14 cellular contexts compared by ENCODE assay signal in genomic region chr19:2446390-2446789, GRCh38. TPM values are rescaled to one million over a fixed set of nuclear protein-coding genes. Genes with fewer than 3 reads are reported as not detected.
A peak's percentile ranks its signal among the peaks of the same experiment; 100 is the strongest.
DNase-seq lines count a peak whose midpoint lies in the region; ATAC-seq and TF ChIP-seq lines count a peak whose summit lies in the region.
"Had no signal": no experiment of that assay in that cellular context is flagged by ENCODE, and none has a peak within 500 bp of the region (broad histone marks: within the 10 kb centered on the region; RNA-seq: fewer than 3 reads in every experiment).

No MANE protein-coding gene starts in this region.

- H3K9ac ChIP-seq in OCI-LY3 (ENCODE audit: low read length): peak overlapping the region; percentile 1; the same call in 1 of the 2 replicates

- H3K4me1 Mint-ChIP-seq in activated naive CD4-positive, alpha-beta T cell treated with anti-CD3 and anti-CD28 coated beads for 36 hours (ENCODE audit: low read depth): peaks cover 20% of the 10 kb centered on the region
- peaks cover 7% of the 10 kb centered on the region for H3K4me1 Mint-ChIP-seq in central memory CD8-positive, alpha-beta T cell
- peaks cover 19% of the 10 kb centered on the region for H3K4me1 Mint-ChIP-seq in stimulated activated naive CD8-positive, alpha-beta T cell treated with anti-CD3 and anti-CD28 coated beads, Interleukin-15, Interleukin-2, amounts not matched to agents 100 ng/mL and 50 ng/mL, for 24 hours (ENCODE audit: low read depth)

- no peak overlapping the region for H3K27ac Mint-ChIP-seq in activated naive CD4-positive, alpha-beta T cell treated with anti-CD3 and anti-CD28 coated beads for 36 hours
- peak overlapping the region; percentile 91 for H3K27ac Mint-ChIP-seq in central memory CD8-positive, alpha-beta T cell (ENCODE audit: low read depth)
- peak overlapping the region; percentile 16 for H3K27ac Mint-ChIP-seq in stimulated activated naive CD8-positive, alpha-beta T cell treated with anti-CD3 and anti-CD28 coated beads, Interleukin-15, Interleukin-2, amounts not matched to agents 100 ng/mL and 50 ng/mL, for 24 hours

- H2AFZ ChIP-seq in OCI-LY3 (ENCODE audit: low read depth, low read length): no peak overlapping the region

- peaks cover 23% of the 10 kb centered on the region for H3K4me1 ChIP-seq in OCI-LY3 (ENCODE audit: low read length)
- H3K4me1 ChIP-seq: adrenal gland had no signal

- no peaks in the 10 kb centered on the region for H3K9me3 Mint-ChIP-seq in activated naive CD4-positive, alpha-beta T cell treated with anti-CD3 and anti-CD28 coated beads for 36 hours
- no peaks in the 10 kb centered on the region for H3K9me3 Mint-ChIP-seq in central memory CD8-positive, alpha-beta T cell
- no peaks in the 10 kb centered on the region for H3K9me3 Mint-ChIP-seq in stimulated activated naive CD8-positive, alpha-beta T cell treated with anti-CD3 and anti-CD28 coated beads, Interleukin-15, Interleukin-2, amounts not matched to agents 100 ng/mL and 50 ng/mL, for 24 hours

- CTCF ChIA-PET in activated naive CD4-positive, alpha-beta T cell treated with anti-CD3 and anti-CD28 coated beads for 36 hours (lab: Charles Lee): interaction anchor here (0.5 kb wide), 2 partner anchors 222 to 335 kb away, joined by 3 to 5 read pairs; no protein-coding TSS in a partner anchor

- H3K9me3 ChIP-seq in OCI-LY3 (ENCODE audit: insufficient read depth, low read length): no peaks in the 10 kb centered on the region
- H3K9me3 ChIP-seq: adrenal gland had no signal

- peaks cover 100% of the 10 kb centered on the region for H3K79me2 ChIP-seq in OCI-LY3 (ENCODE audit: low read length)

- peak; percentile 67 for DNase-seq in activated naive CD4-positive, alpha-beta T cell treated with anti-CD3 and anti-CD28 coated beads for 36 hours
- no peak for DNase-seq in activated naive CD4-positive, alpha-beta T cell treated with anti-CD3 and anti-CD28 coated beads, Interleukin-2, amount 50 U/mL, for 16 hours
- no peak for DNase-seq in central memory CD8-positive, alpha-beta T cell (ENCODE audit: low spot score in 2 of 2)
- no peak for DNase-seq in DMS79 treated with DMSO at 0.1 percent for 48 hours (lab: John Stamatoyannopoulos, UW)
- DNase-seq in stimulated activated CD4-positive, alpha-beta T cell treated with anti-CD3 and anti-CD28 coated beads, Interleukin-4, amount 100 ng/mL, for 24 hours: no peak
- DNase-seq: adrenal gland, AML-193, erythroblast, left cardiac atrium had no signal

- peak overlapping the region; percentile 58 for H3K4me3 ChIP-seq in OCI-LY3 (ENCODE audit: low read length)
- H3K4me3 ChIP-seq: adrenal gland, SK-N-MC, skin epidermis had no signal

- peak; percentile 56 for ATAC-seq in central memory CD8-positive, alpha-beta T cell (replicated peaks; ENCODE audit: extremely low read depth, poor library complexity, severe bottlenecking)
- ATAC-seq in GM19397 (IDR thresholded peaks at IDR 0.05; ENCODE audit: unreplicated experiment): no peak
- ATAC-seq: left cardiac atrium had no signal

- peak overlapping the region; percentile 52 for H3K4me3 Mint-ChIP-seq in activated naive CD4-positive, alpha-beta T cell treated with anti-CD3 and anti-CD28 coated beads for 36 hours
- H3K4me3 Mint-ChIP-seq in central memory CD8-positive, alpha-beta T cell: peak overlapping the region; percentile 67
- peak overlapping the region; percentile 67 for H3K4me3 Mint-ChIP-seq in stimulated activated naive CD8-positive, alpha-beta T cell treated with anti-CD3 and anti-CD28 coated beads, Interleukin-15, Interleukin-2, amounts not matched to agents 100 ng/mL and 50 ng/mL, for 24 hours

- H3K36me3 ChIP-seq in OCI-LY3 (replicated peaks; ENCODE audit: low read depth, low read length): peaks cover 53% of the 10 kb centered on the region

- H3K27me3 ChIP-seq in OCI-LY3 (ENCODE audit: low read depth, low read length): no peaks in the 10 kb centered on the region
- H3K27me3 ChIP-seq: adrenal gland had no signal

- TF ChIP-seq CTCF in OCI-LY3 (IDR thresholded peaks at IDR 0.05; ENCODE audit: low read depth, low read length): peak; percentile 24; the same call in 1 of the 2 replicates

- H4K20me1 ChIP-seq in OCI-LY3 (ENCODE audit: insufficient read depth, low read length): peaks cover 87% of the 10 kb centered on the region

- intact Hi-C loops in activated naive CD4-positive, alpha-beta T cell treated with anti-CD3 and anti-CD28 coated beads for 36 hours (cut with micrococcal nuclease): no loop called here

- peak overlapping the region; percentile 49 for H3K27ac ChIP-seq in OCI-LY3 (ENCODE audit: low read length)
- H3K27ac ChIP-seq: adrenal gland, SK-N-MC, skin epidermis had no signal

- H3K27me3 Mint-ChIP-seq in activated naive CD4-positive, alpha-beta T cell treated with anti-CD3 and anti-CD28 coated beads for 36 hours (ENCODE audit: low read depth): no peaks in the 10 kb centered on the region
- H3K27me3 Mint-ChIP-seq in central memory CD8-positive, alpha-beta T cell: no peaks in the 10 kb centered on the region
- H3K27me3 Mint-ChIP-seq in stimulated activated naive CD8-positive, alpha-beta T cell treated with anti-CD3 and anti-CD28 coated beads, Interleukin-15, Interleukin-2, amounts not matched to agents 100 ng/mL and 50 ng/mL, for 24 hours: no peaks in the 10 kb centered on the region

- H3K4me2 ChIP-seq in OCI-LY3 (ENCODE audit: low read length): peak overlapping the region; percentile 71

- H3K36me3 Mint-ChIP-seq in activated naive CD4-positive, alpha-beta T cell treated with anti-CD3 and anti-CD28 coated beads for 36 hours (ENCODE audit: low read depth): peaks cover 8% of the 10 kb centered on the region
- H3K36me3 Mint-ChIP-seq in central memory CD8-positive, alpha-beta T cell (ENCODE audit: insufficient read depth): peaks cover 4% of the 10 kb centered on the region
- peaks cover 20% of the 10 kb centered on the region for H3K36me3 Mint-ChIP-seq in stimulated activated naive CD8-positive, alpha-beta T cell treated with anti-CD3 and anti-CD28 coated beads, Interleukin-15, Interleukin-2, amounts not matched to agents 100 ng/mL and 50 ng/mL, for 24 hours (ENCODE audit: low read depth)

RNA-seq across cellular contexts. Expression of gene LMNB2, which starts 10.4 kb away (rescaled TPM):
- total RNA-seq in activated naive CD4-positive, alpha-beta T cell treated with anti-CD3 and anti-CD28 coated beads for 36 hours: 100 to 1,000 TPM in 1 of 2 experiments, 10 to 100 TPM in 1; 97.7 to 101 TPM

RNA-seq across cellular contexts. Expression of gene TIMM13, which starts 19.0 kb away (rescaled TPM):
- total RNA-seq in activated naive CD4-positive, alpha-beta T cell treated with anti-CD3 and anti-CD28 coated beads for 36 hours: 10 to 100 TPM; 67.3 to 70.8 TPM

RNA-seq across cellular contexts. Expression of gene GADD45B, which starts 29.5 kb away (rescaled TPM):
- total RNA-seq in activated naive CD4-positive, alpha-beta T cell treated with anti-CD3 and anti-CD28 coated beads for 36 hours: 100 to 1,000 TPM; 107 to 112 TPM
